ENCODE assay signal across 1 cellular context in genomic region chr11:134049303-134049702, GRCh38.
TF ChIP-seq lines count a peak whose summit lies in the region.

No MANE protein-coding gene starts in this region.

TF ChIP-seq in GM23338, 12 proteins besides CTCF, POLR2A, EP300 and RAD21 (continued from another document):
- TF ChIP-seq ZNF462 (CRISPR knock-in tag; IDR thresholded peaks at IDR 0.05): no peak
- TF ChIP-seq EZH2 (IDR thresholded peaks at IDR 0.05; ENCODE audit: low read depth, unreplicated experiment): no peak
- TF ChIP-seq EZH2phosphoT487 (IDR thresholded peaks at IDR 0.05; ENCODE audit: unreplicated experiment): no peak
- TF ChIP-seq POLR2AphosphoS5 (IDR thresholded peaks at IDR 0.05; ENCODE audit: low read depth): no peak
- no peak for TF ChIP-seq ZNF331 (CRISPR knock-in tag; IDR thresholded peaks at IDR 0.05; ENCODE audit: low read depth)
- TF ChIP-seq STAT1 (IDR thresholded peaks at IDR 0.05; ENCODE audit: unreplicated experiment): no peak
- TF ChIP-seq ETS1 (IDR thresholded peaks at IDR 0.05): no peak
